Comparison of ENCODE assay signal across 13 cellular contexts in the genomic region with DNA sequence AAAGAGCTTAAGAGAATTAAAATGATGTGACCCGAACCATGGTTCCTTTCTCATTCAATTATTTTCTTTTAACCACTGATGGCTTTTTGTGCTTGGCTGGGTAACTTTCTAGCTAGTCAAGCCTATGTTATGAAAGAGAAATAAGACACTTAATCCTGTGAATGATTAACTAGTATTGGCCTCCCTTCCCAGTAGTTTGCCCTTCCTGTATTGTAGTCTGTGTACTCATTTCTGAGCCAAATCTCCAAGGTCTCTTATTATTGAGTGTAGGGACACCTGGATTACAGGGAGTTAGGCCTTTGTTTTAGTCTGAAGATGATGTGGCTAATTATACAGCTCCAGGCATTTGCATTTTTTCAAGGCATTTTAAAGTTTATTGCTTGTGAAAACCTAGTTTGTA.
A peak's percentile ranks its signal among the peaks of the same experiment; 100 is the strongest.
DNase-seq lines count a peak whose midpoint lies in the region; ATAC-seq, FAIRE-seq and TF ChIP-seq lines count a peak whose summit lies in the region.
"Had no signal": no experiment of that assay in that cellular context is flagged by ENCODE, and none has a peak within 500 bp of the region (broad histone marks: within the 10 kb centered on the region; RNA-seq: fewer than 3 reads in every experiment).

No MANE protein-coding gene starts in this region.

- POLR2A ChIA-PET in endothelial cell of umbilical vein (lab: Charles Lee) = no interaction called here

- intact Hi-C loops in endothelial cell of umbilical vein (cut with micrococcal nuclease) = no loop called here

- H2AFZ ChIP-seq in endothelial cell of umbilical vein (ENCODE audit: low read depth, low read length) = no peak overlapping the region
- H2AFZ ChIP-seq: parathyroid adenoma had no signal

- H3K4me1 ChIP-seq in endothelial cell of umbilical vein (ENCODE audit: control insufficient read depth, extremely low read depth, insufficient read depth, low read length) (no peaks in the 10 kb centered on the region), muscle layer of colon (ENCODE audit: insufficient read depth, low read length) (peaks cover 77% of the 10 kb centered on the region)
- H3K4me1 ChIP-seq: BLaER1 treated with 17β-estradiol and CSF1 and Interleukin-3, amounts not matched to agents 10 nM and 100 nM; parathyroid adenoma had no signal

- H3K36me3 ChIP-seq in endothelial cell of umbilical vein (ENCODE audit: control insufficient read depth in 2 of 2, extremely low read depth in 1 of 2, insufficient read depth in 2 of 2, low read length in 2 of 2) (no peaks in the 10 kb centered on the region), muscle layer of colon (ENCODE audit: insufficient read depth, low read length) (no peaks in the 10 kb centered on the region)
- H3K36me3 ChIP-seq: BLaER1 treated with 17β-estradiol and CSF1 and Interleukin-3, amounts not matched to agents 10 nM and 100 nM had no signal

- H3K9me3 Mint-ChIP-seq in effector memory CD8-positive, alpha-beta T cell = no peaks in the 10 kb centered on the region

- no peaks in the 10 kb centered on the region for H3K79me2 ChIP-seq in endothelial cell of umbilical vein (ENCODE audit: control insufficient read depth, insufficient read depth, low read length)
- H3K79me2 ChIP-seq: parathyroid adenoma had no signal

- H4K20me1 ChIP-seq in endothelial cell of umbilical vein (replicated peaks; ENCODE audit: control insufficient read depth, extremely low read depth, insufficient read depth, low read length) = no peaks in the 10 kb centered on the region
- H4K20me1 ChIP-seq: BLaER1 treated with 17β-estradiol and CSF1 and Interleukin-3, amounts not matched to agents 10 nM and 100 nM had no signal

- H3K4me3 ChIP-seq in endothelial cell of umbilical vein (replicated peaks in 1 of 3; ENCODE audit: insufficient read depth in 1 of 3, low read depth in 1 of 3, low read length in 3 of 3) (no peak overlapping the region), muscle layer of colon (ENCODE audit: low read depth in 1 of 2, low read length in 2 of 2) (no peak overlapping the region)
- H3K4me3 ChIP-seq: BLaER1 treated with 17β-estradiol and CSF1 and Interleukin-3, amounts not matched to agents 10 nM and 100 nM had no signal

- no peaks in the 10 kb centered on the region for H3K9me1 ChIP-seq in endothelial cell of umbilical vein (replicated peaks; ENCODE audit: control insufficient read depth, extremely low read depth, insufficient read depth, low read length)

- H3K4me2 ChIP-seq in endothelial cell of umbilical vein (ENCODE audit: insufficient read depth, low read length) = no peak overlapping the region
- H3K4me2 ChIP-seq: BLaER1 treated with 17β-estradiol and CSF1 and Interleukin-3, amounts not matched to agents 10 nM and 100 nM had no signal

- no peak overlapping the region for H3K27ac Mint-ChIP-seq in effector memory CD8-positive, alpha-beta T cell

- no peak overlapping the region for H3K4me3 Mint-ChIP-seq in effector memory CD8-positive, alpha-beta T cell

- peak; percentile 84 for ATAC-seq in GM18861 (IDR thresholded peaks at IDR 0.05; ENCODE audit: unreplicated experiment)
- ATAC-seq in effector memory CD8-positive, alpha-beta T cell (replicated peaks) = no peak

- no peaks in the 10 kb centered on the region for H3K27me3 Mint-ChIP-seq in effector memory CD8-positive, alpha-beta T cell

- H3K27me3 ChIP-seq in endothelial cell of umbilical vein (ENCODE audit: control insufficient read depth in 2 of 2, insufficient read depth in 2 of 2, low read length in 2 of 2) (no peaks in the 10 kb centered on the region), muscle layer of colon (ENCODE audit: control insufficient read depth in 1 of 2, insufficient read depth in 2 of 2, low read length in 2 of 2) (no peaks in the 10 kb centered on the region)
- H3K27me3 ChIP-seq: BLaER1 treated with 17β-estradiol and CSF1 and Interleukin-3, amounts not matched to agents 10 nM and 100 nM had no signal

- CTCF ChIA-PET in endothelial cell of umbilical vein (lab: Charles Lee) = interaction anchor here (0.9 to 1.5 kb wide), 3 partner anchors 10 to 21 kb away, joined by 3 to 6 read pairs (median 3); no protein-coding TSS in a partner anchor

- H3K27ac ChIP-seq in endothelial cell of umbilical vein (ENCODE audit: insufficient read depth, low read depth, low read length) (no peak overlapping the region), muscle layer of colon (ENCODE audit: low read depth, low read length) (peak overlapping the region; percentile 65)
- H3K27ac ChIP-seq: BLaER1 treated with 17β-estradiol and CSF1 and Interleukin-3, amounts not matched to agents 10 nM and 100 nM; parathyroid adenoma had no signal

- TF ChIP-seq CTCF in endothelial cell of umbilical vein (IDR thresholded peaks at IDR 0.05; ENCODE audit: extremely low read depth in 1 of 2, insufficient read depth in 1 of 2, low read depth in 1 of 2, low read length in 2 of 2) = no peak

- DNase-seq in HuH-7 (ENCODE audit: low spot score) (peak; percentile 39), endothelial cell of umbilical vein (ENCODE audit: low read depth, low spot score) (peak; percentile 31), HuH-7.5 (ENCODE audit: low spot score) (no peak), NCI-H345 (lab: John Stamatoyannopoulos, UW) (no peak), COR-L47 (lab: John Stamatoyannopoulos, UW) (no peak)
- no peak for DNase-seq in effector memory CD8-positive, alpha-beta T cell
- DNase-seq: activated CD4-positive, CD25-positive, alpha-beta regulatory T cell; activated gamma-delta T cell treated with Interleukin-2 at 50 U/mL for 16 hours; NCI-H1436 treated with DMSO at 0.1 percent for 48 hours had no signal

- H3K4me1 Mint-ChIP-seq in effector memory CD8-positive, alpha-beta T cell (ENCODE audit: low read depth in 2 of 2) = no peaks in the 10 kb centered on the region

- H3K9me3 ChIP-seq in endothelial cell of umbilical vein (replicated peaks; ENCODE audit: control insufficient read depth, insufficient read depth, low read length) (no peaks in the 10 kb centered on the region), muscle layer of colon (ENCODE audit: low read length) (no peaks in the 10 kb centered on the region)
- H3K9me3 ChIP-seq: BLaER1 treated with 17β-estradiol and CSF1 and Interleukin-3, amounts not matched to agents 10 nM and 100 nM had no signal

- H3K36me3 Mint-ChIP-seq in effector memory CD8-positive, alpha-beta T cell (ENCODE audit: insufficient read depth) = no peaks in the 10 kb centered on the region

- no peak for TF ChIP-seq POLR2A in endothelial cell of umbilical vein (IDR thresholded peaks at IDR 0.05; ENCODE audit: low read depth, low read length)

- dilution Hi-C loops in endothelial cell of umbilical vein (cut with MboI; ENCODE audit: extremely low pct_ligation_motif_present, low sequenced_read_pairs) = no loop called here

- no peak overlapping the region for H3K9ac ChIP-seq in endothelial cell of umbilical vein (replicated peaks; ENCODE audit: extremely low read depth, insufficient read depth, low read length)
- no peak overlapping the region for H3K9ac ChIP-seq in muscle layer of colon (ENCODE audit: low read length)
- H3K9ac ChIP-seq: BLaER1 treated with 17β-estradiol and CSF1 and Interleukin-3, amounts not matched to agents 10 nM and 100 nM; parathyroid adenoma had no signal

- FAIRE-seq in endothelial cell of umbilical vein (lab: Jason Lieb, UNC) = no peak

- no TSS peak for BruUV-seq in endothelial cell of umbilical vein (replicated peaks; lab: Mats Ljungman, UMichigan)

TF ChIP-seq in endothelial cell of umbilical vein, 7 proteins besides CTCF, POLR2A, EP300 and RAD21:
- no peak for TF ChIP-seq POLR2AphosphoS5 (IDR thresholded peaks at IDR 0.05; ENCODE audit: insufficient read depth, low read depth, low read length)
- TF ChIP-seq MYC (IDR thresholded peaks at IDR 0.05; ENCODE audit: low read depth, low read length) = no peak
- no peak for TF ChIP-seq GATA2 (IDR thresholded peaks at IDR 0.05; ENCODE audit: insufficient read depth, insufficient read length, low read depth, low read length)
- no peak for TF ChIP-seq FOS (IDR thresholded peaks at IDR 0.05; ENCODE audit: borderline replicate concordance, insufficient read depth, low read length)
- TF ChIP-seq, protein P1, sequence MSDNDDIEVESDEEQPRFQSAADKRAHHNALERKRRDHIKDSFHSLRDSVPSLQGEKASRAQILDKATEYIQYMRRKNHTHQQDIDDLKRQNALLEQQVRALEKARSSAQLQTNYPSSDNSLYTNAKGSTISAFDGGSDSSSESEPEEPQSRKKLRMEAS (IDR thresholded peaks at IDR 0.05; ENCODE audit: insufficient read depth, insufficient read length) = no peak
- no peak for TF ChIP-seq EZH2 (IDR thresholded peaks at IDR 0.05; ENCODE audit: borderline replicate concordance, low read depth, low read length, severe bottlenecking)
- no peak for TF ChIP-seq JUN (IDR thresholded peaks at IDR 0.05; ENCODE audit: borderline replicate concordance, insufficient read depth, insufficient read length, low read depth)
TF ChIP-seq in endothelial cell of umbilical vein: peak in this region for 0.

Comparison
In these comparisons a context has a peak if more than half of its experiments do, and no peak if none do; other contexts are left out.
1. DNase-seq: peak in HuH-7 (single experiment) and endothelial cell of umbilical vein (single experiment); none in HuH-7.5 (single experiment), NCI-H345 (single experiment), COR-L47 (single experiment) and effector memory CD8-positive, alpha-beta T cell (0 of 3).